16 cellular contexts compared by ENCODE assay signal in genomic region chr2:148538375-148538774, GRCh38.
"Had no signal": no experiment of that assay in that cellular context is flagged by ENCODE, and none has a peak within 500 bp of the region (broad histone marks: within the 10 kb centered on the region; RNA-seq: fewer than 3 reads in every experiment).

No MANE protein-coding gene starts in this region.

- H3K4me3 Mint-ChIP-seq: activated CD8-positive, alpha-beta memory T cell treated with anti-CD3 and anti-CD28 coated beads, Interleukin-2, amount 10 ng/mL, durations not matched to agents 7 days and 5 days; activated naive CD4-positive, alpha-beta T cell treated with anti-CD3 and anti-CD28 coated beads, Interleukin-2, amount 50 U/mL, for 24 hours; memory B cell; natural killer cell; stimulated activated memory B cell treated with anti-CD40 and anti-IgM and Interleukin-4, amounts not matched to agents 10 μg/mL and 1 μg/mL and 100 μg/mL, for 72 hours had no signal

- H3K27me3 Mint-ChIP-seq: activated CD8-positive, alpha-beta memory T cell treated with anti-CD3 and anti-CD28 coated beads, Interleukin-2, amount 10 ng/mL, durations not matched to agents 7 days and 5 days; activated naive CD4-positive, alpha-beta T cell treated with anti-CD3 and anti-CD28 coated beads, Interleukin-2, amount 50 U/mL, for 24 hours had no signal

- H3K27ac Mint-ChIP-seq: activated CD8-positive, alpha-beta memory T cell treated with anti-CD3 and anti-CD28 coated beads, Interleukin-2, amount 10 ng/mL, durations not matched to agents 7 days and 5 days; memory B cell; natural killer cell; stimulated activated memory B cell treated with anti-CD40 and anti-IgM and Interleukin-4, amounts not matched to agents 10 μg/mL and 1 μg/mL and 100 μg/mL, for 72 hours had no signal

- ATAC-seq: activated CD4-positive, CD25-positive, alpha-beta regulatory T cell treated with anti-CD3 and anti-CD28 coated beads, Interleukin-2, amount 50 U/mL, for 24 hours; activated CD8-positive, alpha-beta memory T cell treated with anti-CD3 and anti-CD28 coated beads, Interleukin-2, amount 10 ng/mL, durations not matched to agents 7 days and 5 days; mucosa of descending colon; natural killer cell; stimulated activated memory B cell treated with anti-CD40 and anti-IgM and Interleukin-4, amounts not matched to agents 10 μg/mL and 1 μg/mL and 100 μg/mL, for 72 hours had no signal

- H3K9me3 Mint-ChIP-seq: activated naive CD4-positive, alpha-beta T cell treated with anti-CD3 and anti-CD28 coated beads, Interleukin-2, amount 50 U/mL, for 24 hours; memory B cell; natural killer cell; stimulated activated memory B cell treated with anti-CD40 and anti-IgM and Interleukin-4, amounts not matched to agents 10 μg/mL and 1 μg/mL and 100 μg/mL, for 72 hours had no signal

- H3K36me3 Mint-ChIP-seq: activated CD8-positive, alpha-beta memory T cell treated with anti-CD3 and anti-CD28 coated beads, Interleukin-2, amount 10 ng/mL, durations not matched to agents 7 days and 5 days; activated naive CD4-positive, alpha-beta T cell treated with anti-CD3 and anti-CD28 coated beads, Interleukin-2, amount 50 U/mL, for 24 hours; memory B cell; natural killer cell; stimulated activated memory B cell treated with anti-CD40 and anti-IgM and Interleukin-4, amounts not matched to agents 10 μg/mL and 1 μg/mL and 100 μg/mL, for 72 hours had no signal

- DNase-seq: activated CD4-positive, alpha-beta T cell treated with anti-CD3 and anti-CD28 coated beads, Interleukin-2, amount 50 U/mL, for 1 hour; activated CD8-positive, alpha-beta memory T cell treated with anti-CD3 and anti-CD28 coated beads, Interleukin-2, amount 10 ng/mL, durations not matched to agents 7 days and 5 days; aorta; cerebellar nuclear complex; effector CD8-positive, alpha-beta T cell; foreskin fibroblast; hippocampal formation; left ventricle myocardium inferior; mucosa of descending colon; natural killer cell; retina; stimulated activated CD4-positive, alpha-beta T cell treated with anti-CD3 and anti-CD28 coated beads, Interleukin-2, amount 100 ng/mL, for 48 hours had no signal

- H3K4me1 Mint-ChIP-seq: natural killer cell had no signal
